Comparison of ENCODE assay signal across 27 cellular contexts in genomic region chr14:31611778-31612433, GRCh38. TPM values are rescaled to one million over a fixed set of nuclear protein-coding genes. Genes with fewer than 3 reads are reported as not detected.
DNase-seq lines count a peak whose midpoint lies in the region; ATAC-seq, FAIRE-seq and TF ChIP-seq lines count a peak whose summit lies in the region.
"Had no signal": no experiment of that assay in that cellular context is flagged by ENCODE, and none has a peak within 500 bp of the region (broad histone marks: within the 10 kb centered on the region; RNA-seq: fewer than 3 reads in every experiment).

No MANE protein-coding gene starts in this region.

- WGBS in K562 (ENCODE audit: insufficient coverage, low coverage, missing lambda C conversion rate): 61% methylated on average over 3 of the region's 3 CpGs
- 92% methylated on average over 3 of the region's 3 CpGs for WGBS in right lobe of liver (ENCODE audit: insufficient coverage, low coverage, low lambda C conversion rate, missing lambda C conversion rate)

- no TSS peak for BruUV-seq in K562 (replicated peaks; lab: Mats Ljungman, UMichigan)

- no peak for FAIRE-seq in K562 (lab: Jason Lieb, UNC)
- FAIRE-seq: A204.1, GM12878, GM12892, GM18507 had no signal

- TF ChIP-seq EP300 in K562 (IDR thresholded peaks at IDR 0.05; ENCODE audit: low read length): no peak

- DNase-seq in K562 (ENCODE audit: extremely low read depth in 1 of 4, low spot score in 3 of 4): no peak
- DNase-seq in left lobe of liver (ENCODE audit: low spot score): no peak
- DNase-seq in right lobe of liver: no peak
- no peak for DNase-seq in T-helper 17 cell
- DNase-seq in NCI-H2029 treated with DMSO at 0.1 percent for 48 hours (lab: John Stamatoyannopoulos, UW): no peak
- DNase-seq: 8988T; ACHN; BE2C; C1 segment of cervical spinal cord; CD4-positive, alpha-beta memory T cell; CD4-positive, CD25-positive, alpha-beta regulatory T cell; CD8-positive, alpha-beta memory T cell; COR-L47; DMS 273 treated with DMSO at 0.1 percent for 48 hours; DMS153; DMS53; DMS79; DND-41; EL; GDM1 had no signal

- no peak overlapping the region for H3K4me3 ChIP-seq in K562
- no peak overlapping the region for H3K4me3 ChIP-seq in right lobe of liver
- H3K4me3 ChIP-seq: BLaER1, GM12878 had no signal

- peaks cover 2% of the 10 kb centered on the region for H3K36me3 Mint-ChIP-seq in T-helper 17 cell (ENCODE audit: low read depth)

- CTCF ChIA-PET in K562 (lab: Yijun Ruan, JAX; ENCODE audit: low intra/inter-chr PET ratio): interaction anchor here (0.6 kb wide), 1 partner anchor 1708 kb away, joined by 3 read pairs; no protein-coding TSS in a partner anchor

- TF ChIP-seq CTCF in K562 (IDR thresholded peaks at IDR 0.05 in 2 of 3, conservative IDR thresholded peaks at IDR 0.05 in 1 of 3; ENCODE audit: insufficient read depth in 2 of 3, low read depth in 1 of 3, low read length in 3 of 3): no peak
- TF ChIP-seq CTCF in right lobe of liver (IDR thresholded peaks at IDR 0.05): no peak

- no peak overlapping the region for H3K27ac Mint-ChIP-seq in T-helper 17 cell
- H3K27ac Mint-ChIP-seq: CD14-positive monocyte; CD4-positive, alpha-beta memory T cell; CD4-positive, CD25-positive, alpha-beta regulatory T cell; CD8-positive, alpha-beta memory T cell had no signal

- no peak overlapping the region for H3K4me3 Mint-ChIP-seq in T-helper 17 cell
- H3K4me3 Mint-ChIP-seq: CD14-positive monocyte; CD4-positive, alpha-beta memory T cell; CD4-positive, CD25-positive, alpha-beta regulatory T cell; CD8-positive, alpha-beta memory T cell had no signal

- no peaks in the 10 kb centered on the region for H3K9me1 ChIP-seq in K562 (ENCODE audit: control insufficient read depth, insufficient read depth, low read length)

- no peak for ATAC-seq in K562
- peak; percentile 65 for ATAC-seq in left lobe of liver
- peak in 3 of 4 donors; percentile 27 to 61 (median 58) for ATAC-seq in right lobe of liver
- no peak for ATAC-seq in T-helper 17 cell
- ATAC-seq in GM21390 (IDR thresholded peaks at IDR 0.05; ENCODE audit: unreplicated experiment): no peak
- ATAC-seq: GM12878 had no signal

- H3K4me2 ChIP-seq in K562 (ENCODE audit: insufficient read depth, low read length): no peak overlapping the region
- H3K4me2 ChIP-seq: BLaER1 had no signal

- H3K27me3 Mint-ChIP-seq in T-helper 17 cell: no peaks in the 10 kb centered on the region
- H3K27me3 Mint-ChIP-seq: CD4-positive, alpha-beta memory T cell; CD4-positive, CD25-positive, alpha-beta regulatory T cell; CD8-positive, alpha-beta memory T cell had no signal

- no peaks in the 10 kb centered on the region for H4K20me1 ChIP-seq in K562 (replicated peaks; ENCODE audit: control insufficient read depth, insufficient read depth, low read length)
- H4K20me1 ChIP-seq: BLaER1 had no signal

- no peaks in the 10 kb centered on the region for H3K79me2 ChIP-seq in K562 (ENCODE audit: control insufficient read depth, insufficient read depth, low read length)

- H3K9ac ChIP-seq in K562 (ENCODE audit: insufficient read depth in 1 of 2, low read depth in 2 of 2, low read length in 2 of 2): no peak overlapping the region
- H3K9ac ChIP-seq: BLaER1 had no signal

- intact Hi-C loops in K562 (cut with micrococcal nuclease) (no loop called here), right lobe of liver (cut with DNase I) (no loop called here)

- H3K9me3 ChIP-seq in K562 (replicated peaks; ENCODE audit: control insufficient read depth, insufficient read depth, low read depth, low read length): no peaks in the 10 kb centered on the region
- H3K9me3 ChIP-seq in right lobe of liver: no peaks in the 10 kb centered on the region
- H3K9me3 ChIP-seq in T-helper 17 cell (ENCODE audit: control insufficient read depth, low read length, poor library complexity, severe bottlenecking): no peaks in the 10 kb centered on the region
- H3K9me3 ChIP-seq: BE2C had no signal

- TF ChIP-seq RAD21 in K562 (CRISPR knock-in tag; conservative IDR thresholded peaks at IDR 0.05 in 1 of 2, IDR thresholded peaks at IDR 0.05 in 1 of 2): no peak

- POLR2A ChIA-PET in K562 (lab: Yijun Ruan, JAX): no interaction called here

- H3K27ac ChIP-seq in K562 (ENCODE audit: extremely low read depth, low read depth, low read length): no peak overlapping the region
- H3K27ac ChIP-seq in right lobe of liver: no peak overlapping the region
- H3K27ac ChIP-seq: BLaER1 had no signal

- H3K4me1 ChIP-seq in K562 (replicated peaks in 1 of 2; ENCODE audit: control insufficient read depth in 2 of 2, insufficient read depth in 2 of 2, low read length in 2 of 2): no peaks in the 10 kb centered on the region
- peaks cover 0 to 5% (median 0%) of the 10 kb centered on the region in 4 donors for H3K4me1 ChIP-seq in right lobe of liver
- H3K4me1 ChIP-seq: BE2C had no signal

- H3K27me3 ChIP-seq in K562 (ENCODE audit: control insufficient read depth in 2 of 2, insufficient read depth in 2 of 2, low read length in 2 of 2) (no peaks in the 10 kb centered on the region), right lobe of liver (no peaks in the 10 kb centered on the region)
- H3K27me3 ChIP-seq: BE2C, BLaER1 had no signal

- no peak for TF ChIP-seq POLR2A in K562 (conservative IDR thresholded peaks at IDR 0.05)
- TF ChIP-seq POLR2A in right lobe of liver (IDR thresholded peaks at IDR 0.05): no peak

- H2AFZ ChIP-seq in K562 (ENCODE audit: low read depth, low read length): no peak overlapping the region

- no peaks in the 10 kb centered on the region for H3K36me3 ChIP-seq in K562 (ENCODE audit: control insufficient read depth, insufficient read depth, low read length)
- H3K36me3 ChIP-seq in right lobe of liver: no peaks in the 10 kb centered on the region
- H3K36me3 ChIP-seq: BE2C had no signal

- in situ Hi-C loops in K562 (cut with MboI): no loop called here

- H3K4me1 Mint-ChIP-seq in T-helper 17 cell: no peaks in the 10 kb centered on the region
- H3K4me1 Mint-ChIP-seq: CD14-positive monocyte had no signal

TF ChIP-seq in K562, 482 proteins besides CTCF, POLR2A, EP300 and RAD21:
- no peak for TF ChIP-seq KDM5B (IDR thresholded peaks at IDR 0.05; ENCODE audit: insufficient replicate concordance, low read depth, low read length)
- TF ChIP-seq KDM2B (CRISPR knock-in tag; IDR thresholded peaks at IDR 0.05): no peak
- TF ChIP-seq ZNF507 (tag; conservative IDR thresholded peaks at IDR 0.05): peak; percentile 65
- TF ChIP-seq ATF6 (CRISPR knock-in tag; IDR thresholded peaks at IDR 0.05): no peak
TF ChIP-seq in K562: peak in this region for 1.

RNA-seq across cellular contexts. Expression of gene NUBPL, which starts 50.7 kb away (rescaled TPM):
- 14.5 and 26.8 TPM in 2 replicates for total RNA-seq in K562 (2011; cell fraction: chromatin; rRNA removed; ENCODE audit: low replicate concordance)
- 7.5 and 8.6 TPM in 2 replicates for total RNA-seq in K562 (2011; cell fraction: nucleolus; rRNA removed)
- total RNA-seq in K562 (2011; cell fraction: nucleoplasm; rRNA removed): 12.7 and 16.0 TPM in 2 replicates
- total RNA-seq in K562 (2014; rRNA removed) (4.5 and 5.4 TPM in 2 replicates), K562 (2014; rRNA removed; fragmentation: Illumina TruSeq; extraction: Trizol) (8.7 and 9.6 TPM in 2 replicates), K562 (2015; rRNA removed; fragmentation: Illumina TruSeq; extraction: Trizol) (6.5 and 7.8 TPM in 2 replicates), K562 (2021) (5.5 and 6.6 TPM in 2 replicates), left lobe of liver (7.2 TPM), right lobe of liver (1 to 10 TPM; 6.3 to 9.5 (median 7.2) TPM), T-helper 17 cell (10 to 100 TPM in 1 of 2 donors, 1 to 10 TPM in 1; 9.9 to 10.4 TPM)
- polyA plus RNA-seq in K562 (2011; rRNA removed) (5.9 and 7.7 TPM in 2 replicates), K562 (2014; fragmentation: Illumina TruSeq; extraction: Trizol) (4.8 and 5.8 TPM in 2 replicates), K562 (2014; fragmentation: Nextera tagmentation; extraction: Ambion mirVana) (1 to 10 TPM; 3.2 to 3.6 TPM), K562 (2014; rRNA removed) (4.7 and 6.1 TPM in 2 replicates)
- polyA plus RNA-seq in K562 (2011; cell fraction: cytosol; rRNA removed): 1.5 and 3.4 TPM in 2 replicates
- polyA plus RNA-seq in K562 (2011; cell fraction: nucleus; rRNA removed): 2.1 TPM in 2 replicates
- polyA plus RNA-seq in K562 (2012): 3.7 and 4.3 TPM in 2 replicates
- polyA minus RNA-seq in K562 (2011; rRNA and poly(A)+ RNA removed): 10.0 and 15.6 TPM in 2 replicates
- polyA minus RNA-seq in K562 (2011; cell fraction: cytosol; rRNA and poly(A)+ RNA removed): 1.9 and 4.0 TPM in 2 replicates
- 8.3 and 16.9 TPM in 2 replicates for polyA minus RNA-seq in K562 (2011; cell fraction: nucleus; rRNA and poly(A)+ RNA removed)

Comparison
In these comparisons a context has a peak if more than half of its experiments do, and no peak if none do; other contexts are left out.
1. ATAC-seq: peak in left lobe of liver (single experiment) and right lobe of liver (3 of 4); none in K562 (single experiment), T-helper 17 cell (single experiment) and GM21390 (single experiment).